Comparison of ENCODE assay signal across 1 cellular context in genomic region chrX:105635794-105636193, GRCh38.
TF ChIP-seq lines count a peak whose summit lies in the region.

No MANE protein-coding gene starts in this region.

TF ChIP-seq in GM23338, 12 proteins besides CTCF, POLR2A, EP300 and RAD21 (continued from another document):
- no peak for TF ChIP-seq ZNF462 (CRISPR knock-in tag; IDR thresholded peaks at IDR 0.05)
